ENCODE assay signal across 26 cellular contexts in the genomic region with DNA sequence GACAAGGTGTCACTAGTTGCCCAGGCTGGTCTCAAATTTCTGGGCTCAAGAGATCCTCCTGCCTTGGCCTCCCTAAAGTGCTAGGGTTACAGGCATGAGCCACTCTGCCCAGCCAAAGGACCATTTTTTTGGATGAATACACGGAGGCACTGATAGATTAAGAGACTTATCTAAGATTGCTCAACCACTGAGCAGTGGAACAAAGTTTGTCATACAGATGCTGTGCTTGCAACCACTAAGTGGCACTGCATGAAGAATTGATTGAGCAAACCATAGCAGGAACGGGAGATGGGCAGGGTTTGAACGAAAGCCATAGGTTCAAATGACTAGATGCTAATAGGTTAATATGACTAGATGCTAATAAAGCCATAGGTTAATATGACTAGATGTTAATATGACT.
"Had no signal": no experiment of that assay in that cellular context is flagged by ENCODE, and none has a peak within 500 bp of the region (broad histone marks: within the 10 kb centered on the region; RNA-seq: fewer than 3 reads in every experiment).

No MANE protein-coding gene starts in this region.

- H3K27me3 ChIP-seq: heart right ventricle, left lung had no signal

- DNase-seq: activated CD4-positive, alpha-beta T cell treated with anti-CD3 and anti-CD28 coated beads for 1 hour; activated CD4-positive, alpha-beta T cell treated with anti-CD3 and anti-CD28 coated beads, Interleukin-2, amount 10 ng/mL, durations not matched to agents 7 days and 5 days; activated CD8-positive, alpha-beta T cell treated with anti-CD3 and anti-CD28 coated beads for 36 hours; activated gamma-delta T cell treated with Interleukin-2 at 50 U/mL for 16 hours; activated naive CD4-positive, alpha-beta T cell treated with anti-CD3 and anti-CD28 coated beads, Interleukin-2, amount 50 U/mL, for 16 hours; activated T-cell treated with anti-CD3 and anti-CD28 coated beads, Interleukin-2, amount 50 U/mL, for 4 hours; amygdala; central memory CD4-positive, alpha-beta T cell; foreskin melanocyte; heart right ventricle; left lung; mesendoderm; posterior cingulate gyrus; right cardiac atrium; stimulated activated CD4-positive, alpha-beta T cell treated with anti-CD3 and anti-CD28 coated beads, Interleukin-2, amount 100 ng/mL, for 48 hours; stimulated activated naive CD8-positive, alpha-beta T cell treated with anti-CD3 and anti-CD28 coated beads, Interleukin-15, Interleukin-2, amounts not matched to agents 100 U/mL and 50 U/mL, for 24 hours; T-helper 2 cell; trophoblast cell had no signal

- H3K36me3 Mint-ChIP-seq: WTC11 had no signal

- H3K27ac Mint-ChIP-seq: activated CD4-positive, alpha-beta T cell treated with anti-CD3 and anti-CD28 coated beads, Interleukin-2, amount 10 ng/mL, durations not matched to agents 7 days and 5 days; activated CD8-positive, alpha-beta T cell treated with anti-CD3 and anti-CD28 coated beads for 36 hours; activated T-helper 17 cell treated with anti-CD3 and anti-CD28 coated beads, Interleukin-2, amount 50 U/mL, for 72 hours; nephron; WTC11 had no signal

- H3K4me3 Mint-ChIP-seq: activated CD4-positive, alpha-beta T cell treated with anti-CD3 and anti-CD28 coated beads, Interleukin-2, amount 10 ng/mL, durations not matched to agents 7 days and 5 days; activated CD8-positive, alpha-beta T cell treated with anti-CD3 and anti-CD28 coated beads for 36 hours; activated T-cell treated with anti-CD3 and anti-CD28 coated beads, Interleukin-2, amount 50 U/mL, for 4 hours; activated T-helper 17 cell treated with anti-CD3 and anti-CD28 coated beads, Interleukin-2, amount 50 U/mL, for 72 hours; nephron; WTC11 had no signal

- H3K4me3 ChIP-seq: heart right ventricle, left lung, lung, thoracic aorta had no signal

- H3K4me1 Mint-ChIP-seq: activated T-helper 17 cell treated with anti-CD3 and anti-CD28 coated beads, Interleukin-2, amount 50 U/mL, for 72 hours; nephron had no signal

- ATAC-seq: activated CD8-positive, alpha-beta T cell treated with anti-CD3 and anti-CD28 coated beads for 36 hours; activated T-cell treated with anti-CD3 and anti-CD28 coated beads, Interleukin-2, amount 50 U/mL, for 4 hours; activated T-helper 17 cell treated with anti-CD3 and anti-CD28 coated beads, Interleukin-2, amount 50 U/mL, for 72 hours; esophagus mucosa; heart right ventricle; left lung; right cardiac atrium; stimulated activated naive CD8-positive, alpha-beta T cell treated with anti-CD3 and anti-CD28 coated beads, Interleukin-15, Interleukin-2, amounts not matched to agents 100 U/mL and 50 U/mL, for 24 hours; WTC11 had no signal

- H3K27ac ChIP-seq: heart right ventricle, left lung, thoracic aorta had no signal

- H3K36me3 ChIP-seq: heart right ventricle, left lung, thoracic aorta had no signal

- H3K9me3 ChIP-seq: thoracic aorta had no signal

- H3K4me1 ChIP-seq: heart right ventricle, left lung had no signal

- H3K27me3 Mint-ChIP-seq: activated CD4-positive, alpha-beta T cell treated with anti-CD3 and anti-CD28 coated beads, Interleukin-2, amount 10 ng/mL, durations not matched to agents 7 days and 5 days had no signal

- FAIRE-seq: endothelial cell of umbilical vein, urothelium cell line had no signal
